Comparison of ENCODE assay signal across 25 cellular contexts in the genomic region with DNA sequence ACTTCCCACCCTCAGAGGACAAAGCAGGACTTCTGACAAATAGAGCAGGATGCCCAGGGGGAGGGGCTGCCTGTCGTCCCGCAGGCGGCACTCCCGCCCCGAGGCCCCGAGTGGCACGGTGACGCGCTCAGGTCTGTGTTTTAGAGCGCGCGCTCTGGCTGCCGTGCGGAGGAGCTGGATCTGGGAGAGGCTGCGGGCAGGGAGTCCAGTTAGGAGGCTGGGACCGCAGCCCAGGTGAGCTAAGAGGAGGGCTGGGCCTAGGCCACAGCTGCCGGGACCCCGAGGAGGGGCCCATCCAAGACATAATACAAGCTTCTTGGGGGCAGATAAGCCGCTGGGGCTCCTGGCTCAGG. TPM values are rescaled to one million over a fixed set of nuclear protein-coding genes. Genes with fewer than 3 reads are reported as not detected.
DNase-seq lines count a peak whose midpoint lies in the region; ATAC-seq and TF ChIP-seq lines count a peak whose summit lies in the region.
"Had no signal": no experiment of that assay in that cellular context is flagged by ENCODE, and none has a peak within 500 bp of the region (broad histone marks: within the 10 kb centered on the region; RNA-seq: fewer than 3 reads in every experiment).

No MANE protein-coding gene starts in this region.

- H3K27me3 ChIP-seq in upper lobe of right lung = peaks cover 11% of the 10 kb centered on the region
- H3K27me3 ChIP-seq: body of pancreas had no signal

- no peak overlapping the region for H3K27ac Mint-ChIP-seq in natural killer cell treated with Interleukin-12 subunit alpha and Interleukin-12 subunit beta and Interleukin-15 and Interleukin-18, amount 100 ng/mL, for 72 hours
- H3K27ac Mint-ChIP-seq in natural killer cell = no peak overlapping the region
- H3K27ac Mint-ChIP-seq in effector memory CD8-positive, alpha-beta T cell = peak overlapping the region in 1 of 2 donors; percentile 31
- H3K27ac Mint-ChIP-seq: activated naive CD4-positive, alpha-beta T cell treated with anti-CD3 and anti-CD28 coated beads, Interleukin-2, amount 50 U/mL, for 24 hours; dendritic cell treated with granulocyte-macrophage colony-stimulating factor and Interleukin-4, amounts not matched to agents 40 ng/mL and 50 ng/mL, for 4 days; T-helper 2 cell treated with Interferon-gamma antibody and Interleukin-4, amounts not matched to agents 5 μg/mL and 100 μg/mL, for 36 hours had no signal

- intact Hi-C loops in natural killer cell (cut with micrococcal nuclease) (no loop called here), upper lobe of right lung (cut with DNase I) (loop anchor here (10.0 kb wide), 1 partner anchor 150 kb away; no protein-coding TSS in a partner anchor)

- ATAC-seq in natural killer cell treated with Interleukin-12 subunit alpha and Interleukin-12 subunit beta and Interleukin-15 and Interleukin-18, amount 100 ng/mL, for 72 hours = no peak
- ATAC-seq in natural killer cell (no peak), upper lobe of right lung (peak; percentile 60)
- no peak for ATAC-seq in effector memory CD8-positive, alpha-beta T cell (replicated peaks)
- ATAC-seq: activated CD4-positive, CD25-positive, alpha-beta regulatory T cell treated with anti-CD3 and anti-CD28 coated beads, Interleukin-2, amount 50 U/mL, for 24 hours; body of pancreas had no signal

- peaks cover 0 to 6% of the 10 kb centered on the region in 2 donors for H3K27me3 Mint-ChIP-seq in natural killer cell treated with Interleukin-12 subunit alpha and Interleukin-12 subunit beta and Interleukin-15 and Interleukin-18, amount 100 ng/mL, for 72 hours
- H3K27me3 Mint-ChIP-seq in natural killer cell (ENCODE audit: low read depth in 2 of 2) = peaks cover 0 to 8% of the 10 kb centered on the region in 2 donors
- H3K27me3 Mint-ChIP-seq in effector memory CD8-positive, alpha-beta T cell = peaks cover 10 to 19% of the 10 kb centered on the region in 2 donors
- H3K27me3 Mint-ChIP-seq: activated naive CD4-positive, alpha-beta T cell treated with anti-CD3 and anti-CD28 coated beads, Interleukin-2, amount 50 U/mL, for 24 hours had no signal

- H3K4me1 ChIP-seq in upper lobe of right lung = no peaks in the 10 kb centered on the region

- peak; percentile 58 for DNase-seq in natural killer cell treated with Interleukin-12 subunit alpha and Interleukin-12 subunit beta and Interleukin-15 and Interleukin-18, amount 100 ng/mL, for 72 hours (ENCODE audit: low spot score)
- no peak for DNase-seq in natural killer cell
- DNase-seq in NCI-H1105 treated with DMSO at 0.1 percent for 48 hours (lab: John Stamatoyannopoulos, UW) = peak; percentile 69
- peak; percentile 14 for DNase-seq in SW480 (ENCODE audit: low spot score)
- no peak for DNase-seq in upper lobe of right lung
- no peak for DNase-seq in iPS-NIHi11 (ENCODE audit: low spot score)
- DNase-seq in effector memory CD8-positive, alpha-beta T cell = no peak
- DNase-seq in DMS114 treated with DMSO at 0.1 percent for 48 hours (lab: John Stamatoyannopoulos, UW; ENCODE audit: unreplicated experiment) = no peak
- DNase-seq: body of pancreas; erythroblast; GOT3; midbrain; occipital lobe; sigmoid colon; stimulated activated CD4-positive, alpha-beta T cell treated with anti-CD3 and anti-CD28 coated beads, Interleukin-4, amount 100 ng/mL, for 1 hour; stimulated activated CD8-positive, alpha-beta memory T cell treated with anti-CD3 and anti-CD28 coated beads, Interleukin-4, amount 100 ng/mL, for 48 hours had no signal

- H3K27ac ChIP-seq in upper lobe of right lung = no peak overlapping the region
- H3K27ac ChIP-seq: body of pancreas, sigmoid colon, thoracic aorta had no signal

- TF ChIP-seq CTCF in natural killer cell (IDR thresholded peaks at IDR 0.05) (no peak), upper lobe of right lung (IDR thresholded peaks at IDR 0.05) (no peak)

- H3K4me1 Mint-ChIP-seq in natural killer cell treated with Interleukin-12 subunit alpha and Interleukin-12 subunit beta and Interleukin-15 and Interleukin-18, amount 100 ng/mL, for 72 hours (ENCODE audit: low read depth in 2 of 2) = peaks cover 9 to 11% of the 10 kb centered on the region in 2 donors
- H3K4me1 Mint-ChIP-seq in natural killer cell = peaks cover 0 to 25% of the 10 kb centered on the region in 2 donors
- peaks cover 10 to 13% of the 10 kb centered on the region in 2 donors for H3K4me1 Mint-ChIP-seq in effector memory CD8-positive, alpha-beta T cell (ENCODE audit: low read depth in 2 of 2)

- no peaks in the 10 kb centered on the region for H3K9me3 ChIP-seq in upper lobe of right lung
- H3K9me3 ChIP-seq: body of pancreas, sigmoid colon, thoracic aorta had no signal

- H3K36me3 Mint-ChIP-seq in natural killer cell treated with Interleukin-12 subunit alpha and Interleukin-12 subunit beta and Interleukin-15 and Interleukin-18, amount 100 ng/mL, for 72 hours = peaks cover 5% of the 10 kb centered on the region
- no peaks in the 10 kb centered on the region for H3K36me3 Mint-ChIP-seq in natural killer cell
- peaks cover 3% of the 10 kb centered on the region for H3K36me3 Mint-ChIP-seq in effector memory CD8-positive, alpha-beta T cell (ENCODE audit: insufficient read depth)
- H3K36me3 Mint-ChIP-seq: activated naive CD4-positive, alpha-beta T cell treated with anti-CD3 and anti-CD28 coated beads, Interleukin-2, amount 50 U/mL, for 24 hours had no signal

- peaks cover 13% of the 10 kb centered on the region for H3K36me3 ChIP-seq in upper lobe of right lung

- H3K4me3 Mint-ChIP-seq in natural killer cell treated with Interleukin-12 subunit alpha and Interleukin-12 subunit beta and Interleukin-15 and Interleukin-18, amount 100 ng/mL, for 72 hours = no peak overlapping the region
- H3K4me3 Mint-ChIP-seq in natural killer cell = no peak overlapping the region
- no peak overlapping the region for H3K4me3 Mint-ChIP-seq in effector memory CD8-positive, alpha-beta T cell
- H3K4me3 Mint-ChIP-seq: activated naive CD4-positive, alpha-beta T cell treated with anti-CD3 and anti-CD28 coated beads, Interleukin-2, amount 50 U/mL, for 24 hours; dendritic cell treated with granulocyte-macrophage colony-stimulating factor and Interleukin-4, amounts not matched to agents 40 ng/mL and 50 ng/mL, for 4 days; T-helper 2 cell treated with Interferon-gamma antibody and Interleukin-4, amounts not matched to agents 5 μg/mL and 100 μg/mL, for 36 hours had no signal

- no peaks in the 10 kb centered on the region for H3K9me3 Mint-ChIP-seq in natural killer cell treated with Interleukin-12 subunit alpha and Interleukin-12 subunit beta and Interleukin-15 and Interleukin-18, amount 100 ng/mL, for 72 hours
- no peaks in the 10 kb centered on the region for H3K9me3 Mint-ChIP-seq in natural killer cell
- H3K9me3 Mint-ChIP-seq in effector memory CD8-positive, alpha-beta T cell = no peaks in the 10 kb centered on the region
- H3K9me3 Mint-ChIP-seq: activated naive CD4-positive, alpha-beta T cell treated with anti-CD3 and anti-CD28 coated beads, Interleukin-2, amount 50 U/mL, for 24 hours; dendritic cell treated with granulocyte-macrophage colony-stimulating factor and Interleukin-4, amounts not matched to agents 40 ng/mL and 50 ng/mL, for 4 days; T-helper 2 cell treated with Interferon-gamma antibody and Interleukin-4, amounts not matched to agents 5 μg/mL and 100 μg/mL, for 36 hours had no signal

- no peak overlapping the region for H3K4me3 ChIP-seq in upper lobe of right lung
- H3K4me3 ChIP-seq: body of pancreas, sigmoid colon, thoracic aorta had no signal

RNA-seq across cellular contexts. Expression of gene DOC2A, which starts 6.4 kb away (rescaled TPM):
- not detected for total RNA-seq in natural killer cell treated with Interleukin-12 subunit alpha and Interleukin-12 subunit beta and Interleukin-15 and Interleukin-18, amount 100 ng/mL, for 72 hours
- total RNA-seq in natural killer cell (not detected), upper lobe of right lung (2.6 TPM)
- total RNA-seq: Daoy, RPMI7951 had no signal

RNA-seq across cellular contexts. Expression of gene INO80E, which starts 8.4 kb away (rescaled TPM):
- total RNA-seq in natural killer cell treated with Interleukin-12 subunit alpha and Interleukin-12 subunit beta and Interleukin-15 and Interleukin-18, amount 100 ng/mL, for 72 hours = 100 to 1,000 TPM; 101 to 133 TPM
- 100 to 1,000 TPM in 1 of 3 donors, 10 to 100 TPM in 2; 75.0 to 107 (median 99.5) TPM for total RNA-seq in natural killer cell
- 65.3 TPM for total RNA-seq in upper lobe of right lung

RNA-seq across cellular contexts. Expression of gene HIRIP3, which starts 9.0 kb away (rescaled TPM):
- total RNA-seq in natural killer cell treated with Interleukin-12 subunit alpha and Interleukin-12 subunit beta and Interleukin-15 and Interleukin-18, amount 100 ng/mL, for 72 hours = 10 to 100 TPM; 30.0 to 40.8 TPM
- 10 to 100 TPM; 11.1 to 13.4 (median 12.7) TPM for total RNA-seq in natural killer cell
- 20.3 TPM for total RNA-seq in upper lobe of right lung

RNA-seq across cellular contexts. Expression of gene C16orf92, which starts 18.6 kb away (rescaled TPM):
- not detected for total RNA-seq in natural killer cell treated with Interleukin-12 subunit alpha and Interleukin-12 subunit beta and Interleukin-15 and Interleukin-18, amount 100 ng/mL, for 72 hours
- total RNA-seq in natural killer cell = not detected
- total RNA-seq in upper lobe of right lung = not detected
- total RNA-seq: body of pancreas, Daoy, glomerular endothelial cell, NCI-H460, occipital lobe, RPMI7951, sigmoid colon, thoracic aorta had no signal

RNA-seq across cellular contexts. Expression of gene TLCD3B, which starts 26.7 kb away (rescaled TPM):
- 1 to 10 TPM; 1.4 to 5.3 TPM for total RNA-seq in natural killer cell treated with Interleukin-12 subunit alpha and Interleukin-12 subunit beta and Interleukin-15 and Interleukin-18, amount 100 ng/mL, for 72 hours
- total RNA-seq in natural killer cell (1 to 10 TPM in 2 of 3 donors, under 1 TPM in 1; 0.88 to 2.0 (median 1.7) TPM), upper lobe of right lung (not detected)
- total RNA-seq: body of pancreas, Daoy, sigmoid colon, thoracic aorta had no signal

Comparison
In these comparisons a context has a peak if more than half of its experiments do, and no peak if none do; other contexts are left out.
1. DNase-seq: peak in natural killer cell treated with Interleukin-12 subunit alpha and Interleukin-12 subunit beta and Interleukin-15 and Interleukin-18, amount 100 ng/mL, for 72 hours (single experiment), NCI-H1105 treated with DMSO at 0.1 percent for 48 hours (single experiment) and SW480 (single experiment); none in natural killer cell (single experiment), upper lobe of right lung (single experiment), iPS-NIHi11 (single experiment), effector memory CD8-positive, alpha-beta T cell (0 of 3) and DMS114 treated with DMSO at 0.1 percent for 48 hours (single experiment).